ENCODE assay signal across 25 cellular contexts in the genomic region with DNA sequence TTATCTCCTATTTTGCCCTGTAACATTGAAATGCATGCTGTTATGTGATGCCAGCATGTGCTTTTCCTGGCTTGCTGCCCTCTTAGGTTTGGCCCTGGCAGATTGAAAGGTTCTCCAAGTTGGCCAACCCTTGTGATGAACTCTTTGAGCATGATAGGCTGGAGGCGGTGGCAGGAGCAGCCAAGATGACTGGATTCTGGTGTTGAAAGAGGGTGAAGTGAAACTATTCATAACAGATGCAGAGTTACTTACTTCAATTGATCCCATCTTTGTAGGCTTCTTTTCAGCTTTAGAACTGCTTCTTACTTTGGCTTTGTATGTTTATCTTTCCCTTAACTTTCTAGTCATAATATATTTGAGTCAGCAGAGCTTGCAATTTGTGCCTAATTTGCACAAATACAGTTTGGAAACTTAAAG. TPM values are rescaled to one million over a fixed set of nuclear protein-coding genes. Genes with fewer than 3 reads are reported as not detected.
DNase-seq lines count a peak whose midpoint lies in the region; ATAC-seq and TF ChIP-seq lines count a peak whose summit lies in the region.
"Had no signal": no experiment of that assay in that cellular context is flagged by ENCODE, and none has a peak within 500 bp of the region (broad histone marks: within the 10 kb centered on the region; RNA-seq: fewer than 3 reads in every experiment).

No MANE protein-coding gene starts in this region.

- H3K4me2 ChIP-seq in GM23248 (ENCODE audit: unreplicated experiment), result peak overlapping the region; percentile 25
- H3K4me2 ChIP-seq: smooth muscle cell had no signal

- peak overlapping the region; percentile 71 for H3K27ac ChIP-seq in GM23248
- no peak overlapping the region for H3K27ac ChIP-seq in esophagus squamous epithelium
- H3K27ac ChIP-seq: brain microvascular endothelial cell, SK-N-MC, vagina had no signal

- no peaks in the 10 kb centered on the region for H3K36me3 ChIP-seq in GM23248 (ENCODE audit: low read depth)
- no peaks in the 10 kb centered on the region for H3K36me3 ChIP-seq in esophagus squamous epithelium
- H3K36me3 ChIP-seq: brain microvascular endothelial cell, vagina had no signal

- no peak overlapping the region for H3K4me3 ChIP-seq in GM23248
- no peak overlapping the region for H3K4me3 ChIP-seq in esophagus squamous epithelium
- H3K4me3 ChIP-seq: SK-N-MC, smooth muscle cell, vagina had no signal

- H3F3A ChIP-seq in GM23248 (ENCODE audit: insufficient read depth), result peaks cover 43% of the 10 kb centered on the region

- H2AFZ ChIP-seq in GM23248, result no peak overlapping the region

- H3K9me3 ChIP-seq in GM23248 (ENCODE audit: low read depth), result no peaks in the 10 kb centered on the region
- H3K9me3 ChIP-seq in esophagus squamous epithelium, result no peaks in the 10 kb centered on the region
- H3K9me3 ChIP-seq: vagina had no signal

- no peak for TF ChIP-seq POLR2A in esophagus squamous epithelium (IDR thresholded peaks at IDR 0.05)

- in situ Hi-C loops in GM23248 (cut with MboI), result no loop called here

- H3K79me2 ChIP-seq in GM23248 (ENCODE audit: insufficient read depth), result peaks cover 99% of the 10 kb centered on the region

- no peak overlapping the region for H3K9ac ChIP-seq in GM23248

- peaks cover 4% of the 10 kb centered on the region; the same call in 1 of the 2 replicates for H3K9me2 ChIP-seq in GM23248 (ENCODE audit: insufficient read depth)

- H3K27me3 ChIP-seq in GM23248 (replicated peaks; ENCODE audit: insufficient read depth) (no peaks in the 10 kb centered on the region), esophagus squamous epithelium (no peaks in the 10 kb centered on the region)
- H3K27me3 ChIP-seq: brain microvascular endothelial cell, vagina had no signal

- intact Hi-C loops in esophagus squamous epithelium (cut with DNase I), result no loop called here

- DNase-seq in GM23248 (peak; percentile 86), RPMI7951 (ENCODE audit: low read depth) (peak; percentile 32), fibroblast of the conjunctiva (ENCODE audit: low read depth) (peak; percentile 73), stromal cell of bone marrow (ENCODE audit: low read depth) (peak; percentile 49), esophagus squamous epithelium (lab: John Stamatoyannopoulos, UW) (no peak)
- DNase-seq: activated CD8-positive, alpha-beta T cell treated with anti-CD3 and anti-CD28 coated beads, Interleukin-2, amount 10 ng/mL, durations not matched to agents 7 days and 5 days; activated effector memory CD4-positive, alpha-beta T cell treated with anti-CD3 and anti-CD28 coated beads, Interleukin-2, amount 50 U/mL, for 16 hours; activated naive CD8-positive, alpha-beta T cell treated with anti-CD3 and anti-CD28 coated beads, Interleukin-2, amount 50 U/mL, for 24 hours; brain microvascular endothelial cell; CD4-positive, alpha-beta memory T cell; effector memory CD4-positive, alpha-beta T cell; head of caudate nucleus; naive B cell; NCI-H1092 treated with DMSO at 0.1 percent for 48 hours; NCI-H2029; NCI-H2227 treated with DMSO at 0.1 percent for 48 hours; NCI-H748 treated with DMSO at 0.1 percent for 48 hours; stimulated activated CD4-positive, alpha-beta T cell treated with anti-CD3 and anti-CD28 coated beads, Interleukin-2, amount 100 ng/mL, for 24 hours had no signal

- ATAC-seq in HG03097 (IDR thresholded peaks at IDR 0.05; ENCODE audit: low FRiP score, unreplicated experiment) (no peak), GM18517 (IDR thresholded peaks at IDR 0.05; ENCODE audit: unreplicated experiment) (no peak)
- ATAC-seq: activated CD8-positive, alpha-beta T cell treated with anti-CD3 and anti-CD28 coated beads, Interleukin-2, amount 10 ng/mL, durations not matched to agents 7 days and 5 days; activated naive CD8-positive, alpha-beta T cell treated with anti-CD3 and anti-CD28 coated beads, Interleukin-2, amount 50 U/mL, for 24 hours; left lobe of liver; stimulated activated memory B cell treated with anti-CD40 and anti-IgM and Interleukin-4, amounts not matched to agents 10 μg/mL and 1 μg/mL and 100 μg/mL, for 72 hours had no signal

- H4K20me1 ChIP-seq in GM23248 (ENCODE audit: insufficient read depth), result 0 out of 2 replicates have a peak, but pooled peaks cover 4% of the 10 kb centered on the region

- H3K4me1 ChIP-seq in GM23248 (ENCODE audit: insufficient read depth) (peaks cover 62% of the 10 kb centered on the region), esophagus squamous epithelium (no peaks in the 10 kb centered on the region)
- H3K4me1 ChIP-seq: vagina had no signal

- WGBS in GM23248 (ENCODE audit: low coverage in 1 of 2, low lambda C conversion rate in 2 of 2, missing lambda C conversion rate in 2 of 2), 2 experiments, result 4 to 7% methylated on average over 1 of the region's 1 CpG
- 91% methylated on average over 1 of the region's 1 CpG for WGBS in esophagus squamous epithelium, 2 donors

- TF ChIP-seq CTCF in esophagus squamous epithelium (IDR thresholded peaks at IDR 0.05), result no peak

RNA-seq across cellular contexts. Expression of gene BICC1, which starts 57.6 kb away (rescaled TPM):
- total RNA-seq in GM23248 (2014; rRNA removed; shearing (Covaris generic)), result 80.5 and 86.8 TPM in 2 replicates
- 95.8 and 97.0 TPM in 2 replicates for polyA plus RNA-seq in GM23248 (2016; fragmentation: Nextera tagmentation; extraction: Ambion mirVana)
- total RNA-seq in RPMI7951 (2014; rRNA removed; shearing (Covaris generic)), result 28.3 and 37.6 TPM in 2 replicates
- 1 to 10 TPM in 2 of 4 donors, under 1 TPM in 2; 0.11 to 8.2 (median 2.0) TPM for total RNA-seq in esophagus squamous epithelium
- total RNA-seq: activated CD8-positive, alpha-beta T cell treated with anti-CD3 and anti-CD28 coated beads, Interleukin-2, amount 10 ng/mL, durations not matched to agents 7 days and 5 days; CD4-positive, alpha-beta memory T cell had no signal
- polyA plus RNA-seq: CD4-positive, alpha-beta memory T cell had no signal
